ENCODE assay signal across 11 cellular contexts in genomic region chr11:72584933-72585597, GRCh38.
DNase-seq lines count a peak whose midpoint lies in the region; ATAC-seq and TF ChIP-seq lines count a peak whose summit lies in the region.
"Had no signal": no experiment of that assay in that cellular context is flagged by ENCODE, and none has a peak within 500 bp of the region (broad histone marks: within the 10 kb centered on the region; RNA-seq: fewer than 3 reads in every experiment).

No MANE protein-coding gene starts in this region.

- H3K4me1 ChIP-seq in BLaER1 treated with 17β-estradiol and CSF1 and Interleukin-3, amounts not matched to agents 10 nM and 100 nM: peaks cover 43 to 87% (median 53%) of the 10 kb centered on the region in 10 experiments
- H3K4me1 ChIP-seq in mesodermal cell (ENCODE audit: control insufficient read depth, insufficient read depth, low read length, poor library complexity, severe bottlenecking): peaks cover 4% of the 10 kb centered on the region
- H3K4me1 ChIP-seq: Caco-2 had no signal

- DNase-seq in HFF-Myc (ENCODE audit: extremely low read depth, low read depth) (no peak), midbrain (lab: John Stamatoyannopoulos, UW) (no peak), D341Med (ENCODE audit: low spot score) (no peak), RWPE1 (ENCODE audit: low spot score) (no peak)
- no peak for DNase-seq in activated naive CD8-positive, alpha-beta T cell treated with anti-CD3 and anti-CD28 coated beads, Interleukin-2, amount 50 U/mL, for 24 hours

- no peaks in the 10 kb centered on the region for H3K36me3 Mint-ChIP-seq in activated naive CD8-positive, alpha-beta T cell treated with anti-CD3 and anti-CD28 coated beads, Interleukin-2, amount 50 U/mL, for 24 hours (ENCODE audit: low read depth)

- peaks cover 0 to 35% (median 8%) of the 10 kb centered on the region in 11 experiments; a peak in 7 of 22 replicates for H4K20me1 ChIP-seq in BLaER1 treated with 17β-estradiol and CSF1 and Interleukin-3, amounts not matched to agents 10 nM and 100 nM

- POLR2A ChIA-PET in RWPE1 (lab: Yijun Ruan, JAX; ENCODE audit: low non-redundant PET): no interaction called here

- H3K27ac Mint-ChIP-seq in activated naive CD8-positive, alpha-beta T cell treated with anti-CD3 and anti-CD28 coated beads, Interleukin-2, amount 50 U/mL, for 24 hours: no peak overlapping the region

- no peaks in the 10 kb centered on the region for H3K9me3 ChIP-seq in BLaER1 treated with 17β-estradiol and CSF1 and Interleukin-3, amounts not matched to agents 10 nM and 100 nM (replicated peaks in 1 of 11)
- H3K9me3 ChIP-seq in mesodermal cell (ENCODE audit: control insufficient read depth, low read length): no peaks in the 10 kb centered on the region
- H3K9me3 ChIP-seq: Caco-2, thyroid gland had no signal

- peaks cover 13 to 41% (median 34%) of the 10 kb centered on the region in 11 experiments for H3K27me3 ChIP-seq in BLaER1 treated with 17β-estradiol and CSF1 and Interleukin-3, amounts not matched to agents 10 nM and 100 nM
- H3K27me3 ChIP-seq: thyroid gland had no signal

- H3K9ac ChIP-seq in BLaER1 treated with 17β-estradiol and CSF1 and Interleukin-3, amounts not matched to agents 10 nM and 100 nM: peak overlapping the region; percentile 7 to 70 (median 42); a peak in 19 of 22 replicates

- no peak for TF ChIP-seq CTCF in HFF-Myc (IDR thresholded peaks at IDR 0.05; ENCODE audit: low read depth, low read length, missing control alignments)
- TF ChIP-seq CTCF in RWPE1 (conservative IDR thresholded peaks at IDR 0.05; ENCODE audit: low read depth): no peak

- H3K4me3 ChIP-seq in BLaER1 treated with 17β-estradiol and CSF1 and Interleukin-3, amounts not matched to agents 10 nM and 100 nM: peak overlapping the region; percentile 5 to 63 (median 51); a peak in 19 of 20 replicates
- peak overlapping the region; percentile 17; the same call in 1 of the 2 replicates for H3K4me3 ChIP-seq in HFF-Myc (replicated peaks; ENCODE audit: low read depth, low read length)
- H3K4me3 ChIP-seq in mesodermal cell (ENCODE audit: extremely low read depth, insufficient read depth, low read length, poor library complexity, severe bottlenecking): peak overlapping the region; percentile 11
- H3K4me3 ChIP-seq: SK-N-MC, thyroid gland had no signal

- peak overlapping the region in 10 of 11 experiments; percentile 31 to 62 (median 51); a peak in 16 of 22 replicates for H3K27ac ChIP-seq in BLaER1 treated with 17β-estradiol and CSF1 and Interleukin-3, amounts not matched to agents 10 nM and 100 nM
- H3K27ac ChIP-seq in mesodermal cell (ENCODE audit: low read depth, low read length, severe bottlenecking) (no peak overlapping the region), RWPE1 (no peak overlapping the region)
- H3K27ac ChIP-seq: SK-N-MC, thyroid gland had no signal

- H3K4me3 Mint-ChIP-seq in activated naive CD8-positive, alpha-beta T cell treated with anti-CD3 and anti-CD28 coated beads, Interleukin-2, amount 50 U/mL, for 24 hours: peak overlapping the region; percentile 68

- peaks cover 36% of the 10 kb centered on the region for H3K27me3 Mint-ChIP-seq in activated naive CD8-positive, alpha-beta T cell treated with anti-CD3 and anti-CD28 coated beads, Interleukin-2, amount 50 U/mL, for 24 hours

- ATAC-seq in activated naive CD8-positive, alpha-beta T cell treated with anti-CD3 and anti-CD28 coated beads, Interleukin-2, amount 50 U/mL, for 24 hours: no peak
- no peak for ATAC-seq in HG03108 (IDR thresholded peaks at IDR 0.05; ENCODE audit: unreplicated experiment)

- WGBS in mesodermal cell (ENCODE audit: insufficient coverage in 2 of 2), 2 experiments: 44 to 60% methylated on average over 8 to 9 of the region's 12 CpGs

- H3K9me3 Mint-ChIP-seq in activated naive CD8-positive, alpha-beta T cell treated with anti-CD3 and anti-CD28 coated beads, Interleukin-2, amount 50 U/mL, for 24 hours: no peaks in the 10 kb centered on the region

- CTCF ChIA-PET in RWPE1 (lab: Yijun Ruan, JAX): interaction anchor here (0.6 to 1.9 kb wide), 8 partner anchors 14 to 839 kb away, joined by 3 to 10 read pairs (median 4); no protein-coding TSS in a partner anchor

- peak overlapping the region; percentile 77 to 98 (median 93) for H3K4me2 ChIP-seq in BLaER1 treated with 17β-estradiol and CSF1 and Interleukin-3, amounts not matched to agents 10 nM and 100 nM

- peaks cover 26% of the 10 kb centered on the region for H3K4me1 Mint-ChIP-seq in activated naive CD8-positive, alpha-beta T cell treated with anti-CD3 and anti-CD28 coated beads, Interleukin-2, amount 50 U/mL, for 24 hours

- H3K36me3 ChIP-seq in BLaER1 treated with 17β-estradiol and CSF1 and Interleukin-3, amounts not matched to agents 10 nM and 100 nM: no peaks in the 10 kb centered on the region; a peak in 1 of 22 replicates
- no peaks in the 10 kb centered on the region for H3K36me3 ChIP-seq in mesodermal cell (ENCODE audit: control insufficient read depth, insufficient read depth, low read length)
- H3K36me3 ChIP-seq: thyroid gland had no signal

Comparison
In these comparisons a context has a peak if more than half of its experiments do, and no peak if none do; other contexts are left out.
1. H3K27ac ChIP-seq: peak in BLaER1 treated with 17β-estradiol and CSF1 and Interleukin-3, amounts not matched to agents 10 nM and 100 nM (10 of 11); none in mesodermal cell (single experiment) and RWPE1 (single experiment).
2. Peak in every context shown above with its lines, with median percentiles within 50 percentile points of each other: H3K4me3 ChIP-seq.